ENCODE assay signal across 8 cellular contexts in the genomic region with DNA sequence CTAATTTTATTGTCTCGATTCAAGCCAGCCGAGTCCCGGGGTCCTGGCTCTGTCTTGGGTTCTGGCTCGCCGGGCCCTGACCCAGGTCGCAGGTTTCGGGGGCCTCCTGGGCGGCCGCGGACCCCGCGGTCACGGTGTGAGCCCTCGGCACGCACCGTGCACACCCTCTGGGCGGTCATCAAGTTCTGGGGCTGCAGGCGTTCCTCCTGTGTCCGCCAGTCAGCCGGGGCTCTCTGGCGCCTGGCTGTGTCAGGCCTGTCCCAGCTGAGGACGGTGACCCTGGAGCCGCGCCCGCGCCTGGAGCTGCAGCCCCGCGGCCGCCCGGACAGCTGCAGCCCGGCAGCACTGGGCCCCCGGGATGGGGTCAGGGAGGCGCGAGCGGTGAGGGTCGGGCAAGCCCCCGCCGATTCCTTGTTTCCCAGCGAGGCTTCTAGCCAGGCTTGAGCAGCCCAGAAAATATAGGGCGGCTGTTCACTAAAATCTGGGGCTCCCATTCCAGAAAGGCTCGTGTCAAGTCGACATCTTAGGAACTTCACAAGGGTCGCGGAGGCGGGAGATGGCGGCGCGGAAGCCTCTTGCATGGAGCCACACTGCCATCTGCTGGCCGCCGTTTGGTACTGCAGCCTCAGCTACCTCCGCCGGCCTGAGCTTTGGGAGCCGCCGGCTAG. TPM values are rescaled to one million over a fixed set of nuclear protein-coding genes. Genes with fewer than 3 reads are reported as not detected.
DNase-seq lines count a peak whose midpoint lies in the region; ATAC-seq lines count a peak whose summit lies in the region.

No MANE protein-coding gene starts in this region.

- H3K27ac ChIP-seq in duodenal mucosa (ENCODE audit: low read depth, low read length): no peak overlapping the region

- peaks cover 0 to 22% of the 10 kb centered on the region in 2 donors for H3K4me1 ChIP-seq in duodenal mucosa (ENCODE audit: control insufficient read depth in 1 of 2, insufficient read depth in 2 of 2, low read length in 2 of 2)

- DNase-seq in NCI-H1436 (lab: John Stamatoyannopoulos, UW) (peak; percentile 84), NCI-H1436 treated with DMSO at 0.1 percent for 48 hours (lab: John Stamatoyannopoulos, UW) (no peak), NCI-H69 (lab: John Stamatoyannopoulos, UW) (peak; percentile 92), lung microvascular endothelial cell (ENCODE audit: low read depth in 2 of 2) (peak; percentile 90)
- peak; percentile 88 for DNase-seq in activated CD4-positive, alpha-beta T cell treated with anti-CD3 and anti-CD28 coated beads, Interleukin-2, amount 50 U/mL, for 48 hours
- DNase-seq in stimulated activated CD4-positive, alpha-beta T cell treated with anti-CD3 and anti-CD28 coated beads, TNF-alpha, amount 100 ng/mL, for 1 hour (ENCODE audit: low read depth in 3 of 3, low spot score in 1 of 3): peak; percentile 54 to 88 (median 79)

- no peaks in the 10 kb centered on the region for H3K9me3 ChIP-seq in duodenal mucosa (ENCODE audit: control insufficient read depth in 1 of 2, low read length in 2 of 2)

- peak overlapping the region; percentile 69 to 71 for H3K4me3 ChIP-seq in duodenal mucosa (ENCODE audit: low read depth in 1 of 2, low read length in 2 of 2)

- H3K9ac ChIP-seq in duodenal mucosa (ENCODE audit: low read depth in 1 of 2, low read length in 2 of 2): peak overlapping the region in 1 of 2 donors; percentile 54

- peaks cover 84 to 89% of the 10 kb centered on the region in 2 donors for H3K27me3 ChIP-seq in duodenal mucosa (ENCODE audit: control insufficient read depth in 1 of 2, insufficient read depth in 2 of 2, low read length in 2 of 2)

- ATAC-seq in HG03135 (IDR thresholded peaks at IDR 0.05; ENCODE audit: unreplicated experiment): peak; percentile 53

- H3K36me3 ChIP-seq in duodenal mucosa (ENCODE audit: control insufficient read depth in 1 of 2, insufficient read depth in 2 of 2, low read length in 2 of 2): no peaks in the 10 kb centered on the region

RNA-seq across cellular contexts. Expression of a gene that starts 4.2 kb away (rescaled TPM):
- total RNA-seq in lung microvascular endothelial cell: 1.5 and 1.8 TPM in 2 replicates

RNA-seq across cellular contexts. Expression of a gene that starts 4.7 kb away (rescaled TPM):
- 2.0 and 3.9 TPM in 2 replicates for total RNA-seq in lung microvascular endothelial cell

RNA-seq across cellular contexts. Expression of a gene that starts 8.3 kb away (rescaled TPM):
- 2.4 and 5.0 TPM in 2 replicates for total RNA-seq in lung microvascular endothelial cell

RNA-seq across cellular contexts. Expression of a gene that starts 13.1 kb away (rescaled TPM):
- 2.0 and 2.4 TPM in 2 replicates for total RNA-seq in lung microvascular endothelial cell

RNA-seq across cellular contexts. Expression of a gene that starts 13.4 kb away (rescaled TPM):
- total RNA-seq in lung microvascular endothelial cell: under 0.01 and 2.0 TPM in 2 replicates
